21 cellular contexts compared by ENCODE assay signal in the genomic region with DNA sequence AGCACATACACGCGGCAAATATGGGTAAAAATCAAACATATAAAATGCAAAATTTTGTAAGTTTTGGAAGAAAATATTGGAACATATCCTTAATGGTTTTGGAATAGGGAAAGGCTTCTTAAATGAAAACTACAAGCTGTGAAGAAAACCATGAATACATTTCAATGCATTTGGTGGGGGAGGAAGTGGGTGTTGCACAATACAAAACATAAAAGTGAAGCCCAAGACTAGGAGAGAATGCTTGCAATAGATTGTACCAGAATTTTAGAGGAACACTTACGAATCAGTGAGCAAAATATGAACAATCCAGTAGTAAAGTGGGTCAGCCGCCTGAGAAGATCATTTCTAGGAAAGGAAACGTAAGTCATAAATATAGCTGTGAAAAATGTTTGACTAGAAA.
"Had no signal": no experiment of that assay in that cellular context is flagged by ENCODE, and none has a peak within 500 bp of the region (broad histone marks: within the 10 kb centered on the region; RNA-seq: fewer than 3 reads in every experiment).

No MANE protein-coding gene starts in this region.

- H3K27me3 ChIP-seq: SJCRH30 had no signal

- H3K27ac ChIP-seq: KMS-11, SJCRH30 had no signal

- H3K4me2 ChIP-seq: KMS-11 had no signal

- H3K9ac ChIP-seq: KMS-11 had no signal

- H3K9me3 ChIP-seq: SJCRH30 had no signal

- H3K4me3 ChIP-seq: SJCRH30 had no signal

- FAIRE-seq: RCC 7860 had no signal

- H3K4me3 Mint-ChIP-seq: T-helper 17 cell had no signal

- H3K4me1 Mint-ChIP-seq: T-helper 17 cell had no signal

- DNase-seq: Kasumi-1, NCI-H1092 treated with DMSO at 0.1 percent for 48 hours, NCI-H1436, NCI-H187, NCI-H2029, NCI-H2081 treated with DMSO at 0.1 percent for 48 hours, NCI-H2171, NCI-H226, NCI-H446, NCI-H510A, NCI-H524 treated with DMSO at 0.1 percent for 48 hours, NCI-H69, NCI-H774, Right ventricle myocardium superior, RPMI8226, SJCRH30, T-helper 1 cell, T-helper 17 cell had no signal

- H3K36me3 ChIP-seq: SJCRH30 had no signal

- H3K4me1 ChIP-seq: SJCRH30 had no signal

- H3K27ac Mint-ChIP-seq: T-helper 17 cell had no signal

- ATAC-seq: SK-N-SH treated with all-trans-retinoic acid at 6 μM for 48 hours, T-helper 17 cell had no signal
